In genomic region chr14:53016919-53017318, GRCh38 we compare ENCODE assay signal across 25 cellular contexts.
"Had no signal": no experiment of that assay in that cellular context is flagged by ENCODE, and none has a peak within 500 bp of the region (broad histone marks: within the 10 kb centered on the region; RNA-seq: fewer than 3 reads in every experiment).

No MANE protein-coding gene starts in this region.

- H3K4me3 Mint-ChIP-seq: central memory CD8-positive, alpha-beta T cell; immature natural killer cell; natural killer cell; neural progenitor cell; stimulated activated memory B cell treated with anti-CD40 and anti-IgM and Interleukin-4, amounts not matched to agents 10 μg/mL and 1 μg/mL and 100 μg/mL, for 72 hours; stimulated activated naive CD8-positive, alpha-beta T cell treated with anti-CD3 and anti-CD28 coated beads, Interleukin-15, Interleukin-2, amounts not matched to agents 100 ng/mL and 50 ng/mL, for 24 hours had no signal

- DNase-seq: cortex of kidney; dorsolateral prefrontal cortex; effector memory CD4-positive, alpha-beta T cell; esophagus squamous epithelium; immature natural killer cell; kidney; left cardiac atrium; left ventricle myocardium superior; mucosa of descending colon; natural killer cell; occipital lobe; psoas muscle; retina; spleen; stimulated activated CD4-positive, alpha-beta T cell treated with anti-CD3 and anti-CD28 coated beads, Interleukin-15, amount 100 ng/mL, for 24 hours; stimulated activated CD4-positive, alpha-beta T cell treated with anti-CD3 and anti-CD28 coated beads, Interleukin-1b, Interleukin-23, amount 100 ng/mL, for 48 hours; stimulated activated CD4-positive, alpha-beta T cell treated with anti-CD3 and anti-CD28 coated beads, Interleukin-4, amount 100 ng/mL, for 24 hours; transverse colon had no signal

- H3K9me3 Mint-ChIP-seq: central memory CD8-positive, alpha-beta T cell; stimulated activated memory B cell treated with anti-CD40 and anti-IgM and Interleukin-4, amounts not matched to agents 10 μg/mL and 1 μg/mL and 100 μg/mL, for 72 hours had no signal

- H3K27ac ChIP-seq: dorsolateral prefrontal cortex, epithelial cell of prostate, esophagus squamous epithelium, neural progenitor cell, psoas muscle, spleen, transverse colon had no signal

- H3K4me1 ChIP-seq: esophagus squamous epithelium, psoas muscle, spleen, transverse colon had no signal

- H3K27ac Mint-ChIP-seq: immature natural killer cell; natural killer cell; neural progenitor cell; stimulated activated memory B cell treated with anti-CD40 and anti-IgM and Interleukin-4, amounts not matched to agents 10 μg/mL and 1 μg/mL and 100 μg/mL, for 72 hours; stimulated activated naive CD8-positive, alpha-beta T cell treated with anti-CD3 and anti-CD28 coated beads, Interleukin-15, Interleukin-2, amounts not matched to agents 100 ng/mL and 50 ng/mL, for 24 hours had no signal

- H3K9ac ChIP-seq: neural progenitor cell had no signal

- H3K36me3 Mint-ChIP-seq: neural progenitor cell; stimulated activated memory B cell treated with anti-CD40 and anti-IgM and Interleukin-4, amounts not matched to agents 10 μg/mL and 1 μg/mL and 100 μg/mL, for 72 hours had no signal

- H3K27me3 ChIP-seq: dorsolateral prefrontal cortex, esophagus squamous epithelium, neural progenitor cell, spleen, transverse colon had no signal

- ATAC-seq: left cardiac atrium; left ventricle myocardium superior; mucosa of descending colon; natural killer cell; psoas muscle; sciatic nerve; stimulated activated memory B cell treated with anti-CD40 and anti-IgM and Interleukin-4, amounts not matched to agents 10 μg/mL and 1 μg/mL and 100 μg/mL, for 72 hours had no signal

- H3K4me1 Mint-ChIP-seq: central memory CD8-positive, alpha-beta T cell; immature natural killer cell; natural killer cell; stimulated activated memory B cell treated with anti-CD40 and anti-IgM and Interleukin-4, amounts not matched to agents 10 μg/mL and 1 μg/mL and 100 μg/mL, for 72 hours had no signal

- H3K36me3 ChIP-seq: esophagus squamous epithelium, neural progenitor cell, spleen, transverse colon had no signal

- H3K4me2 ChIP-seq: neural progenitor cell had no signal

- H3K9me3 ChIP-seq: esophagus squamous epithelium, mucosa of descending colon, psoas muscle, spleen, transverse colon had no signal

- H3K4me3 ChIP-seq: dorsolateral prefrontal cortex, esophagus squamous epithelium, mucosa of descending colon, neural progenitor cell, psoas muscle, spleen, transverse colon had no signal

- FAIRE-seq: endometrium, kidney had no signal
